12 cellular contexts compared by ENCODE assay signal in genomic region chr22:17201285-17201945, GRCh38. TPM values are rescaled to one million over a fixed set of nuclear protein-coding genes. Genes with fewer than 3 reads are reported as not detected.
DNase-seq lines count a peak whose midpoint lies in the region; ATAC-seq and TF ChIP-seq lines count a peak whose summit lies in the region.
"Had no signal": no experiment of that assay in that cellular context is flagged by ENCODE, and none has a peak within 500 bp of the region (broad histone marks: within the 10 kb centered on the region; RNA-seq: fewer than 3 reads in every experiment).

No MANE protein-coding gene starts in this region.

- no peaks in the 10 kb centered on the region for H4K20me1 ChIP-seq in Loucy (ENCODE audit: insufficient read depth, low read length, poor library complexity, severe bottlenecking)

- H3F3A ChIP-seq in Loucy (ENCODE audit: low read depth), result no peaks in the 10 kb centered on the region

- CTCF ChIA-PET in CD8-positive, alpha-beta T cell (lab: Charles Lee), result interaction anchor here (1.5 to 3.7 kb wide), 2 partner anchors 30 to 127 kb away, joined by 5 to 18 read pairs; no protein-coding TSS in a partner anchor

- H3K9me3 Mint-ChIP-seq in CD8-positive, alpha-beta T cell, result no peaks in the 10 kb centered on the region
- no peaks in the 10 kb centered on the region for H3K9me3 Mint-ChIP-seq in chondrocyte (ENCODE audit: low read depth)
- H3K9me3 Mint-ChIP-seq in mesothelial cell of epicardium, result no peaks in the 10 kb centered on the region
- no peaks in the 10 kb centered on the region for H3K9me3 Mint-ChIP-seq in activated naive CD4-positive, alpha-beta T cell treated with anti-CD3 and anti-CD28 coated beads, Interleukin-2, amount 50 U/mL, for 72 hours
- H3K9me3 Mint-ChIP-seq: activated naive CD8-positive, alpha-beta T cell treated with anti-CD3 and anti-CD28 coated beads, Interleukin-2, amount 50 U/mL, for 24 hours; IgD-negative memory B cell had no signal

- DNase-seq in CD8-positive, alpha-beta T cell, result no peak
- DNase-seq in chondrocyte (ENCODE audit: low spot score) (no peak), mesothelial cell of epicardium (ENCODE audit: low spot score in 2 of 2, unreplicated experiment in 2 of 2) (no peak), NCI-H1930 (lab: John Stamatoyannopoulos, UW) (no peak)
- DNase-seq in activated naive CD4-positive, alpha-beta T cell treated with anti-CD3 and anti-CD28 coated beads, Interleukin-2, amount 50 U/mL, for 72 hours (ENCODE audit: low spot score in 2 of 2), result no peak
- DNase-seq in activated naive CD4-positive, alpha-beta T cell treated with anti-CD3 and anti-CD28 coated beads, Interleukin-2, amount 50 U/mL, for 16 hours, result no peak
- DNase-seq: activated naive CD8-positive, alpha-beta T cell treated with anti-CD3 and anti-CD28 coated beads, Interleukin-2, amount 50 U/mL, for 24 hours; NCI-H524 treated with DMSO at 0.1 percent for 48 hours had no signal

- no peak overlapping the region for H3K4me3 Mint-ChIP-seq in CD8-positive, alpha-beta T cell
- H3K4me3 Mint-ChIP-seq in chondrocyte (ENCODE audit: unreplicated experiment) (no peak overlapping the region), mesothelial cell of epicardium (no peak overlapping the region)
- H3K4me3 Mint-ChIP-seq: activated naive CD8-positive, alpha-beta T cell treated with anti-CD3 and anti-CD28 coated beads, Interleukin-2, amount 50 U/mL, for 24 hours; IgD-negative memory B cell had no signal

- no peaks in the 10 kb centered on the region for H3K27me3 Mint-ChIP-seq in CD8-positive, alpha-beta T cell (ENCODE audit: low read depth)
- H3K27me3 Mint-ChIP-seq in chondrocyte (ENCODE audit: low read depth) (peaks cover 11% of the 10 kb centered on the region), mesothelial cell of epicardium (ENCODE audit: low read depth) (no peaks in the 10 kb centered on the region)
- H3K27me3 Mint-ChIP-seq: activated naive CD8-positive, alpha-beta T cell treated with anti-CD3 and anti-CD28 coated beads, Interleukin-2, amount 50 U/mL, for 24 hours; IgD-negative memory B cell had no signal

- peaks cover 85% of the 10 kb centered on the region for H3K36me3 Mint-ChIP-seq in CD8-positive, alpha-beta T cell
- H3K36me3 Mint-ChIP-seq in chondrocyte (ENCODE audit: low read depth) (no peaks in the 10 kb centered on the region), mesothelial cell of epicardium (no peaks in the 10 kb centered on the region)
- H3K36me3 Mint-ChIP-seq in activated naive CD4-positive, alpha-beta T cell treated with anti-CD3 and anti-CD28 coated beads, Interleukin-2, amount 50 U/mL, for 72 hours, result no peaks in the 10 kb centered on the region

- POLR2A ChIA-PET in CD8-positive, alpha-beta T cell (lab: Charles Lee), result interaction anchor here (0.6 to 0.9 kb wide), 3 partner anchors 18 to 128 kb away, joined by 3 read pairs; partner anchors contain the start of gene ADA2

- no peak overlapping the region for H3K4me2 ChIP-seq in Loucy (ENCODE audit: low read depth, low read length, poor library complexity, severe bottlenecking)

- intact Hi-C loops in CD8-positive, alpha-beta T cell (cut with DNase I, micrococcal nuclease), result no loop called here

- H3K27ac ChIP-seq in CD8-positive, alpha-beta T cell (ENCODE audit: low read depth, low read length), result no peak overlapping the region
- H3K27ac ChIP-seq: neutrophil had no signal

- H3K36me3 ChIP-seq in CD8-positive, alpha-beta T cell (ENCODE audit: insufficient read depth, low read length), result peaks cover 40% of the 10 kb centered on the region
- H3K36me3 ChIP-seq in Loucy (ENCODE audit: insufficient read depth, low read length), result peaks cover 13% of the 10 kb centered on the region; the same call in 1 of the 2 replicates

- no peak for ATAC-seq in CD8-positive, alpha-beta T cell
- no peak for ATAC-seq in GM19328 (IDR thresholded peaks at IDR 0.05; ENCODE audit: unreplicated experiment)
- ATAC-seq in activated naive CD4-positive, alpha-beta T cell treated with anti-CD3 and anti-CD28 coated beads, Interleukin-2, amount 50 U/mL, for 72 hours, result no peak
- ATAC-seq: activated naive CD8-positive, alpha-beta T cell treated with anti-CD3 and anti-CD28 coated beads, Interleukin-2, amount 50 U/mL, for 24 hours had no signal

- no peak overlapping the region for H2AFZ ChIP-seq in Loucy (ENCODE audit: low read length)

- H3K4me1 Mint-ChIP-seq in CD8-positive, alpha-beta T cell (ENCODE audit: low read depth), result peaks cover 8% of the 10 kb centered on the region
- peaks cover 11% of the 10 kb centered on the region for H3K4me1 Mint-ChIP-seq in chondrocyte (ENCODE audit: low read depth)
- peaks cover 21% of the 10 kb centered on the region for H3K4me1 Mint-ChIP-seq in mesothelial cell of epicardium
- H3K4me1 Mint-ChIP-seq: activated naive CD8-positive, alpha-beta T cell treated with anti-CD3 and anti-CD28 coated beads, Interleukin-2, amount 50 U/mL, for 24 hours had no signal

- H3K4me3 ChIP-seq in CD8-positive, alpha-beta T cell (ENCODE audit: low read depth, low read length), result no peak overlapping the region
- H3K4me3 ChIP-seq in Loucy (ENCODE audit: low read length, poor library complexity, severe bottlenecking), result no peak overlapping the region

- TF ChIP-seq CTCF in CD8-positive, alpha-beta T cell (IDR thresholded peaks at IDR 0.05), result no peak
- TF ChIP-seq CTCF in Loucy (conservative IDR thresholded peaks at IDR 0.05; ENCODE audit: low read length) (peak; percentile 48), chondrocyte (IDR thresholded peaks at IDR 0.05) (peak; percentile 46), mesothelial cell of epicardium (IDR thresholded peaks at IDR 0.05; ENCODE audit: unreplicated experiment) (no peak)

- H3K27ac Mint-ChIP-seq in CD8-positive, alpha-beta T cell, result peak overlapping the region; percentile 56
- H3K27ac Mint-ChIP-seq in chondrocyte (ENCODE audit: unreplicated experiment) (no peak overlapping the region), mesothelial cell of epicardium (peak overlapping the region; percentile 8)
- H3K27ac Mint-ChIP-seq in activated naive CD4-positive, alpha-beta T cell treated with anti-CD3 and anti-CD28 coated beads, Interleukin-2, amount 50 U/mL, for 72 hours, result no peak overlapping the region
- H3K27ac Mint-ChIP-seq: activated naive CD8-positive, alpha-beta T cell treated with anti-CD3 and anti-CD28 coated beads, Interleukin-2, amount 50 U/mL, for 24 hours; IgD-negative memory B cell had no signal

- H3K79me2 ChIP-seq in Loucy (ENCODE audit: insufficient read depth, low read length), result no peaks in the 10 kb centered on the region

- H3K27me3 ChIP-seq in CD8-positive, alpha-beta T cell (ENCODE audit: insufficient read depth, low read length), result no peaks in the 10 kb centered on the region
- no peaks in the 10 kb centered on the region for H3K27me3 ChIP-seq in Loucy (ENCODE audit: insufficient read depth, low read length, poor library complexity, severe bottlenecking)
- H3K27me3 ChIP-seq: neutrophil had no signal

- H3K9ac ChIP-seq in Loucy (ENCODE audit: low read depth, low read length, poor library complexity, severe bottlenecking), result no peak overlapping the region

- H3K9me2 ChIP-seq in Loucy (replicated peaks; ENCODE audit: low read depth, low read length), result no peaks in the 10 kb centered on the region

- no peaks in the 10 kb centered on the region for H3K4me1 ChIP-seq in CD8-positive, alpha-beta T cell (ENCODE audit: insufficient read depth, low read length)
- peaks cover 2% of the 10 kb centered on the region for H3K4me1 ChIP-seq in Loucy (ENCODE audit: insufficient read depth, low read length, poor library complexity, severe bottlenecking)

- H3K9me3 ChIP-seq in CD8-positive, alpha-beta T cell (ENCODE audit: low read length), result no peaks in the 10 kb centered on the region
- no peaks in the 10 kb centered on the region for H3K9me3 ChIP-seq in Loucy (ENCODE audit: insufficient read depth, low read depth, low read length)
- H3K9me3 ChIP-seq: neutrophil had no signal

RNA-seq across cellular contexts. Expression of gene ADA2, which starts 17.8 kb away (rescaled TPM):
- total RNA-seq in CD8-positive, alpha-beta T cell, result 10 to 100 TPM; 43.4 to 44.6 TPM
- total RNA-seq in chondrocyte, result 2.9 to 4.6 TPM (median 4.3 TPM) in 3 replicates
- total RNA-seq in mesothelial cell of epicardium, result 43.1 to 45.6 TPM (median 44.9 TPM) in 3 replicates
- total RNA-seq in activated naive CD4-positive, alpha-beta T cell treated with anti-CD3 and anti-CD28 coated beads, Interleukin-2, amount 50 U/mL, for 72 hours, result 1 to 10 TPM; 2.4 to 5.6 TPM

RNA-seq across cellular contexts. Expression of gene HDHD5, which starts 42.3 kb away (rescaled TPM):
- 10 to 100 TPM in 1 of 2 experiments, 1 to 10 TPM in 1; 9.2 to 11.0 TPM for total RNA-seq in CD8-positive, alpha-beta T cell
- total RNA-seq in chondrocyte (22.3 to 31.5 TPM (median 30.8 TPM) in 3 replicates), mesothelial cell of epicardium (42.3 to 47.1 TPM (median 42.6 TPM) in 3 replicates)
- total RNA-seq in activated naive CD4-positive, alpha-beta T cell treated with anti-CD3 and anti-CD28 coated beads, Interleukin-2, amount 50 U/mL, for 72 hours, result 10 to 100 TPM; 22.0 to 71.3 TPM

Comparison
In these comparisons a context has a peak if more than half of its experiments do, and no peak if none do; other contexts are left out.
1. H3K27ac Mint-ChIP-seq: peak in CD8-positive, alpha-beta T cell (single experiment) and mesothelial cell of epicardium (single experiment); none in chondrocyte (single experiment) and activated naive CD4-positive, alpha-beta T cell treated with anti-CD3 and anti-CD28 coated beads, Interleukin-2, amount 50 U/mL, for 72 hours (0 of 2).
2. CTCF ChIP-seq: peak in Loucy (single experiment) and chondrocyte (single experiment); none in CD8-positive, alpha-beta T cell (single experiment) and mesothelial cell of epicardium (single experiment).